20 cellular contexts compared by ENCODE assay signal in genomic region chr2:233477548-233478433, GRCh38.
"Had no signal": no experiment of that assay in that cellular context is flagged by ENCODE, and none has a peak within 500 bp of the region (broad histone marks: within the 10 kb centered on the region; RNA-seq: fewer than 3 reads in every experiment).

No MANE protein-coding gene starts in this region.

- H3K4me1 ChIP-seq: breast epithelium, right atrium auricular region had no signal

- H3K9me3 ChIP-seq: breast epithelium, gastrocnemius medialis, heart right ventricle, neutrophil, right atrium auricular region, suprapubic skin had no signal

- ATAC-seq: activated naive CD8-positive, alpha-beta T cell treated with anti-CD3 and anti-CD28 coated beads, Interleukin-2, amount 50 U/mL, for 24 hours; effector memory CD8-positive, alpha-beta T cell; gastrocnemius medialis; naive thymus-derived CD8-positive, alpha-beta T cell; stimulated activated naive CD8-positive, alpha-beta T cell treated with anti-CD3 and anti-CD28 coated beads, Interleukin-15, Interleukin-2, amounts not matched to agents 100 U/mL and 50 U/mL, for 24 hours; WTC11 had no signal

- H3K27me3 ChIP-seq: breast epithelium, gastrocnemius medialis, heart right ventricle, neutrophil, right atrium auricular region, suprapubic skin had no signal

- H3K4me3 ChIP-seq: breast epithelium, gastrocnemius medialis, heart right ventricle, right atrium auricular region, skin epidermis, suprapubic skin had no signal

- FAIRE-seq: islet of Langerhans had no signal

- DNase-seq: activated CD4-positive, alpha-beta T cell treated with anti-CD3 and anti-CD28 coated beads for 48 hours; activated naive CD4-positive, alpha-beta T cell treated with anti-CD3 and anti-CD28 coated beads for 36 hours; activated naive CD8-positive, alpha-beta T cell treated with anti-CD3 and anti-CD28 coated beads, Interleukin-2, amount 50 U/mL, for 24 hours; dermis blood vessel endothelial cell; effector memory CD8-positive, alpha-beta T cell; gastrocnemius medialis; heart right ventricle; naive thymus-derived CD8-positive, alpha-beta T cell; stimulated activated CD4-positive, alpha-beta T cell treated with anti-CD3 and anti-CD28 coated beads, Interleukin-4, amount 100 ng/mL, for 4 hours; stimulated activated naive CD8-positive, alpha-beta T cell treated with anti-CD3 and anti-CD28 coated beads, Interleukin-15, Interleukin-2, amounts not matched to agents 100 U/mL and 50 U/mL, for 24 hours; T-helper 2 cell; trophoblast cell had no signal

- H3K27ac ChIP-seq: breast epithelium, epithelial cell of prostate, gastrocnemius medialis, heart right ventricle, neutrophil, right atrium auricular region, skin epidermis, suprapubic skin had no signal
